Comparison of ENCODE assay signal across 20 cellular contexts in genomic region chr9:136254381-136255165, GRCh38. TPM values are rescaled to one million over a fixed set of nuclear protein-coding genes. Genes with fewer than 3 reads are reported as not detected.
DNase-seq lines count a peak whose midpoint lies in the region; ATAC-seq and TF ChIP-seq lines count a peak whose summit lies in the region.
"Had no signal": no experiment of that assay in that cellular context is flagged by ENCODE, and none has a peak within 500 bp of the region (broad histone marks: within the 10 kb centered on the region; RNA-seq: fewer than 3 reads in every experiment).

No MANE protein-coding gene starts in this region.

- WGBS in adrenal gland, 4 donors: 37 to 71% (median 41%) methylated on average over 6 to 25 of the region's 25 CpGs

- intact Hi-C loops in adrenal gland (cut with DNase I) (no loop called here), left ventricle myocardium superior (cut with micrococcal nuclease) (no loop called here), sciatic nerve (cut with DNase I) (no loop called here)

- peak in 3 of 6 experiments; percentile 27 to 35 (median 30) for TF ChIP-seq CTCF in adrenal gland (IDR thresholded peaks at IDR 0.05)

- in situ Hi-C loops in ACHN (cut with HindIII; ENCODE audit: low pct_ligation_motif_present, low pct_unique_long_range_greater_than_20kb, low sequenced_read_pairs): no loop called here

- DNase-seq in H7 (peak; percentile 89), adrenal gland (peak; percentile 71 to 91 (median 82)), left ventricle myocardium superior (peak; percentile 55), sciatic nerve (ENCODE audit: low spot score) (no peak), ACHN (no peak), NCI-H82 (lab: John Stamatoyannopoulos, UW) (no peak)
- DNase-seq: activated CD8-positive, alpha-beta memory T cell treated with anti-CD3 and anti-CD28 coated beads, Interleukin-2, amount 50 U/mL, for 4 hours; anterior cingulate cortex; GDM1; left colon; NCI-H2029; NCI-H446; stimulated activated CD4-positive, alpha-beta T cell treated with anti-CD3 and anti-CD28 coated beads, Interleukin-4, amount 100 ng/mL, for 24 hours had no signal

- ATAC-seq in left ventricle myocardium superior (peak; percentile 57), sciatic nerve (peak; percentile 31), GM18907 (IDR thresholded peaks at IDR 0.05; ENCODE audit: unreplicated experiment) (no peak)
- ATAC-seq: left colon had no signal

- H3K27me3 ChIP-seq in H7 (ENCODE audit: control insufficient read depth, insufficient read depth, low read length) (no peaks in the 10 kb centered on the region), adrenal gland (no peaks in the 10 kb centered on the region)
- H3K27me3 ChIP-seq: vagina had no signal

- TF ChIP-seq POLR2A in adrenal gland (IDR thresholded peaks at IDR 0.05): peak in 1 of 2 donors; percentile 23

- H3K9me3 ChIP-seq in adrenal gland (replicated peaks in 1 of 3): no peaks in the 10 kb centered on the region
- H3K9me3 ChIP-seq: vagina had no signal

- peaks cover 23 to 33% of the 10 kb centered on the region in 2 donors for H3K4me1 ChIP-seq in adrenal gland (replicated peaks in 1 of 2)
- H3K4me1 ChIP-seq: vagina had no signal

- peak overlapping the region; percentile 25 to 85 (median 69) for H3K27ac ChIP-seq in adrenal gland
- H3K27ac ChIP-seq: RWPE1, skin epidermis, vagina had no signal

- H3K4me3 ChIP-seq in H7 (ENCODE audit: insufficient read depth, low read depth, low read length) (no peak overlapping the region), adrenal gland (no peak overlapping the region)
- H3K4me3 ChIP-seq: skin epidermis, vagina had no signal

- H3K36me3 ChIP-seq in H7 (replicated peaks; ENCODE audit: control insufficient read depth, insufficient read depth, low read length) (no peaks in the 10 kb centered on the region), adrenal gland (replicated peaks in 1 of 2) (no peaks in the 10 kb centered on the region)
- H3K36me3 ChIP-seq: vagina had no signal

RNA-seq across cellular contexts. Expression of gene QSOX2, which starts 9.0 kb away (rescaled TPM):
- 22.6 and 24.6 TPM in 2 replicates for total RNA-seq in H7 (2014; rRNA removed; shearing (Covaris generic))
- total RNA-seq in adrenal gland (10 to 100 TPM in 4 of 8 donors, 1 to 10 TPM in 4; 6.4 to 14.3 (median 10.6) TPM), left ventricle myocardium superior (8.7 TPM), sciatic nerve (7.5 TPM)
- polyA plus RNA-seq in adrenal gland: 10 to 100 TPM in 1 of 3 donors, 1 to 10 TPM in 2; 7.1 to 11.4 (median 7.6) TPM

RNA-seq across cellular contexts. Expression of gene CCDC187, which starts 49.3 kb away (rescaled TPM):
- total RNA-seq in H7 (2014; rRNA removed; shearing (Covaris generic)): 0.04 TPM in 1 of 2 replicates, not detected in the other
- total RNA-seq in adrenal gland (under 1 TPM in 7 of 8 donors, not detected in 1; 0.04 to 0.19 (median 0.09) TPM), left ventricle myocardium superior (not detected), sciatic nerve (0.13 TPM)
- polyA plus RNA-seq in adrenal gland: under 1 TPM; under 0.01 to 0.08 (median 0.04) TPM
- total RNA-seq: omental fat pad, vagina had no signal

RNA-seq across cellular contexts. Expression of gene LHX3, which starts 49.6 kb away (rescaled TPM):
- 0.07 TPM in 1 of 2 replicates, not detected in the other for total RNA-seq in H7 (2014; rRNA removed; shearing (Covaris generic))
- total RNA-seq in adrenal gland: not detected
- not detected for polyA plus RNA-seq in adrenal gland
- total RNA-seq in left ventricle myocardium superior: not detected
- not detected for total RNA-seq in sciatic nerve
- total RNA-seq: fibroblast of villous mesenchyme, left colon, omental fat pad, vagina had no signal
- polyA plus RNA-seq: IgD-negative memory B cell had no signal

Comparison
In these comparisons a context has a peak if more than half of its experiments do, and no peak if none do; other contexts are left out.
1. DNase-seq: peak in H7 (single experiment), adrenal gland (7 of 7) and left ventricle myocardium superior (single experiment); none in sciatic nerve (single experiment), ACHN (single experiment) and NCI-H82 (single experiment).